ENCODE assay signal across 8 cellular contexts in genomic region chr9:79812507-79813261, GRCh38.
DNase-seq lines count a peak whose midpoint lies in the region; ATAC-seq and TF ChIP-seq lines count a peak whose summit lies in the region.

No MANE protein-coding gene starts in this region.

- DNase-seq in CD8-positive, alpha-beta memory T cell, result no peak
- DNase-seq in activated naive CD8-positive, alpha-beta T cell treated with anti-CD3 and anti-CD28 coated beads, Interleukin-2, amount 10 ng/mL, durations not matched to agents 7 days and 5 days, result no peak
- DNase-seq in islet precursor cell (no peak), HCEC 1CT (no peak), left lung (no peak), hippocampal formation (lab: John Stamatoyannopoulos, UW) (no peak)

- intact Hi-C loops in left lung (cut with DNase I), result no loop called here

- H3K36me3 ChIP-seq in CD8-positive, alpha-beta memory T cell (ENCODE audit: insufficient read depth, low read length), result no peaks in the 10 kb centered on the region
- no peaks in the 10 kb centered on the region for H3K36me3 ChIP-seq in left lung

- H3K9me3 ChIP-seq in CD8-positive, alpha-beta memory T cell (ENCODE audit: low read length), result no peaks in the 10 kb centered on the region
- no peaks in the 10 kb centered on the region for H3K9me3 ChIP-seq in left lung

- H3K4me3 Mint-ChIP-seq in CD8-positive, alpha-beta memory T cell, result peak overlapping the region; percentile 75 to 89 (median 84)
- peak overlapping the region; percentile 66 for H3K4me3 Mint-ChIP-seq in activated naive CD8-positive, alpha-beta T cell treated with anti-CD3 and anti-CD28 coated beads, Interleukin-2, amount 10 ng/mL, durations not matched to agents 7 days and 5 days

- H3K27ac ChIP-seq in CD8-positive, alpha-beta memory T cell (ENCODE audit: low read depth, low read length), result no peak overlapping the region
- no peak overlapping the region for H3K27ac ChIP-seq in left lung

- H3K27me3 Mint-ChIP-seq in CD8-positive, alpha-beta memory T cell, result no peaks in the 10 kb centered on the region
- H3K27me3 Mint-ChIP-seq in activated naive CD8-positive, alpha-beta T cell treated with anti-CD3 and anti-CD28 coated beads, Interleukin-2, amount 10 ng/mL, durations not matched to agents 7 days and 5 days, result no peaks in the 10 kb centered on the region

- peak overlapping the region in 6 of 8 donors; percentile 34 to 88 (median 68) for H3K27ac Mint-ChIP-seq in CD8-positive, alpha-beta memory T cell
- peak overlapping the region; percentile 75 for H3K27ac Mint-ChIP-seq in activated naive CD8-positive, alpha-beta T cell treated with anti-CD3 and anti-CD28 coated beads, Interleukin-2, amount 10 ng/mL, durations not matched to agents 7 days and 5 days

- peaks cover 6% of the 10 kb centered on the region for H3K4me1 ChIP-seq in CD8-positive, alpha-beta memory T cell (ENCODE audit: insufficient read depth, low read length)
- peaks cover 5 to 11% of the 10 kb centered on the region in 2 donors for H3K4me1 ChIP-seq in left lung

- H3K9me3 Mint-ChIP-seq in CD8-positive, alpha-beta memory T cell, result no peaks in the 10 kb centered on the region
- H3K9me3 Mint-ChIP-seq in activated naive CD8-positive, alpha-beta T cell treated with anti-CD3 and anti-CD28 coated beads, Interleukin-2, amount 10 ng/mL, durations not matched to agents 7 days and 5 days, result no peaks in the 10 kb centered on the region

- peak overlapping the region; percentile 7 for H3K4me3 ChIP-seq in CD8-positive, alpha-beta memory T cell (ENCODE audit: low read length)
- no peak overlapping the region for H3K4me3 ChIP-seq in left lung

- no peaks in the 10 kb centered on the region for H3K36me3 Mint-ChIP-seq in CD8-positive, alpha-beta memory T cell
- H3K36me3 Mint-ChIP-seq in activated naive CD8-positive, alpha-beta T cell treated with anti-CD3 and anti-CD28 coated beads, Interleukin-2, amount 10 ng/mL, durations not matched to agents 7 days and 5 days, result no peaks in the 10 kb centered on the region

- ATAC-seq in GM19397 (IDR thresholded peaks at IDR 0.05; ENCODE audit: unreplicated experiment), result peak; percentile 85
- ATAC-seq in HG03354 (IDR thresholded peaks at IDR 0.05; ENCODE audit: poor library complexity, severe bottlenecking, unreplicated experiment), result peak; percentile 82
- peak; percentile 49 for ATAC-seq in activated naive CD8-positive, alpha-beta T cell treated with anti-CD3 and anti-CD28 coated beads, Interleukin-2, amount 10 ng/mL, durations not matched to agents 7 days and 5 days (ENCODE audit: low read depth)
- ATAC-seq in left lung, result no peak

- no peak for TF ChIP-seq CTCF in left lung (IDR thresholded peaks at IDR 0.05)

- H3K27me3 ChIP-seq in CD8-positive, alpha-beta memory T cell (ENCODE audit: insufficient read depth, low read length, poor library complexity, severe bottlenecking), result no peaks in the 10 kb centered on the region
- H3K27me3 ChIP-seq in left lung, result no peaks in the 10 kb centered on the region

- CTCF ChIA-PET in CD8-positive, alpha-beta memory T cell (lab: Charles Lee), result no interaction called here

- POLR2A ChIA-PET in CD8-positive, alpha-beta memory T cell (lab: Charles Lee), result no interaction called here
- POLR2A ChIA-PET in activated naive CD8-positive, alpha-beta T cell treated with anti-CD3 and anti-CD28 coated beads, Interleukin-2, amount 10 ng/mL, durations not matched to agents 7 days and 5 days (lab: Charles Lee), result interaction anchor here (0.6 to 2.0 kb wide), 2 partner anchors 208 to 241 kb away, joined by 3 to 9 read pairs; partner anchors contain the start of gene TLE4

- peaks cover 30 to 46% (median 46%) of the 10 kb centered on the region in 3 donors for H3K4me1 Mint-ChIP-seq in CD8-positive, alpha-beta memory T cell
- peaks cover 22% of the 10 kb centered on the region for H3K4me1 Mint-ChIP-seq in activated naive CD8-positive, alpha-beta T cell treated with anti-CD3 and anti-CD28 coated beads, Interleukin-2, amount 10 ng/mL, durations not matched to agents 7 days and 5 days
